In the genomic region with DNA sequence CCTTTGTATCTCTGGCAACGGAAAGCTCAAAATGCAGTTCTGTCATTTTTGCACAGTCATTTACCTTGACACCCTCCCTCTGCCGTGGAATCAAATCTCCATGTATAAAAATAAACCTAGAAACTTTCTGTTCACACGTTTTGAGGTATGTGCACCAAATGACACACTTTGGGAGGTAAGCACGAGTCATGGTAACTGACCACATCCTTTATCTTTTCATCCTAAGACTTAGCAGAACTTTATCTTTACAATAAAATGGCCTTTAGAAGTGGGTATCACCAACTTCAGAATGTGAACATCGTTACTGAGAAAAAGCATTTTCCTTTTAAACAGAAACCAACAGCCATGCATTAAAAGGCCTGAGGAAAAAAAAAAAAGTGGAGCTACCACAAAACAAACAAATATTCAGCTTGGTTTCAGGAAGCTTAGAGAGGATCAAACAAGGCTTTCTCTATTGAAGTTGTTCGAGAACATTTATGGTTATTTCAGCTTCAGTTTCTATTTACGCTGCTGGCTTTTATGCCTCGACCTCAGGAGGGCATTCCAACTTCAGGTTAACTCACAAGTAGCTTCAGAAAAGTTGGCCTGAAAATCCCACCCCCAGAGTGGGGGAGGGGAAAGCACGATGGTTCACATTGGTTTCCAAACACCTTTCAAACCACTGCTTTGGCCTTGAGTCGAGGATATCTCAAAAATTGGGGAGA, we compare ENCODE assay signal across 8 cellular contexts.
DNase-seq lines count a peak whose midpoint lies in the region; ATAC-seq lines count a peak whose summit lies in the region.

No MANE protein-coding gene starts in this region.

- H3K4me3 Mint-ChIP-seq in activated naive CD4-positive, alpha-beta T cell treated with anti-CD3 and anti-CD28 coated beads for 36 hours, result peak overlapping the region; percentile 52

- no peaks in the 10 kb centered on the region for H3K27me3 Mint-ChIP-seq in activated naive CD4-positive, alpha-beta T cell treated with anti-CD3 and anti-CD28 coated beads for 36 hours (ENCODE audit: low read depth)

- H3K36me3 Mint-ChIP-seq in activated naive CD4-positive, alpha-beta T cell treated with anti-CD3 and anti-CD28 coated beads for 36 hours (ENCODE audit: low read depth), result no peaks in the 10 kb centered on the region

- H3K27ac Mint-ChIP-seq in activated naive CD4-positive, alpha-beta T cell treated with anti-CD3 and anti-CD28 coated beads for 36 hours, result peak overlapping the region; percentile 88

- H3K9me3 Mint-ChIP-seq in activated naive CD4-positive, alpha-beta T cell treated with anti-CD3 and anti-CD28 coated beads for 36 hours, result no peaks in the 10 kb centered on the region

- peak; percentile 74 for DNase-seq in activated naive CD4-positive, alpha-beta T cell treated with anti-CD3 and anti-CD28 coated beads for 36 hours
- peak; percentile 71 for DNase-seq in stimulated activated CD4-positive, alpha-beta T cell treated with anti-CD3 and anti-CD28 coated beads, Interleukin-15, amount 100 ng/mL, for 24 hours
- DNase-seq in NCI-H146 (lab: John Stamatoyannopoulos, UW), result no peak
- DNase-seq in head of caudate nucleus, result no peak
- DNase-seq in NCI-H446 treated with DMSO at 0.1 percent for 48 hours (lab: John Stamatoyannopoulos, UW), result no peak
- DNase-seq in NCI-H1092 treated with DMSO at 0.1 percent for 48 hours (lab: John Stamatoyannopoulos, UW), result no peak

- intact Hi-C loops in activated naive CD4-positive, alpha-beta T cell treated with anti-CD3 and anti-CD28 coated beads for 36 hours (cut with micrococcal nuclease), result loop anchor here (1.0 to 5.0 kb wide), 13 partner anchors 10 to 267 kb away; no protein-coding TSS in a partner anchor
- intact Hi-C loops in head of caudate nucleus (cut with DNase I), result no loop called here

- ATAC-seq in GM18868 (IDR thresholded peaks at IDR 0.05; ENCODE audit: unreplicated experiment) (peak; percentile 54), HG03439 (IDR thresholded peaks at IDR 0.05; ENCODE audit: unreplicated experiment) (peak; percentile 64)

- CTCF ChIA-PET in activated naive CD4-positive, alpha-beta T cell treated with anti-CD3 and anti-CD28 coated beads for 36 hours (lab: Charles Lee), result interaction anchor here (0.6 to 1.9 kb wide), 19 partner anchors 10 to 267 kb away, joined by 3 to 9 read pairs (median 4); no protein-coding TSS in a partner anchor

- H3K4me1 Mint-ChIP-seq in activated naive CD4-positive, alpha-beta T cell treated with anti-CD3 and anti-CD28 coated beads for 36 hours (ENCODE audit: low read depth), result peaks cover 49% of the 10 kb centered on the region

Comparison
In these comparisons a context has a peak if more than half of its experiments do, and no peak if none do; other contexts are left out.
1. DNase-seq: peak in activated naive CD4-positive, alpha-beta T cell treated with anti-CD3 and anti-CD28 coated beads for 36 hours (single experiment) and stimulated activated CD4-positive, alpha-beta T cell treated with anti-CD3 and anti-CD28 coated beads, Interleukin-15, amount 100 ng/mL, for 24 hours (single experiment); none in NCI-H146 (single experiment), head of caudate nucleus (0 of 42), NCI-H446 treated with DMSO at 0.1 percent for 48 hours (single experiment) and NCI-H1092 treated with DMSO at 0.1 percent for 48 hours (single experiment).